ENCODE assay signal across 19 cellular contexts in the genomic region with DNA sequence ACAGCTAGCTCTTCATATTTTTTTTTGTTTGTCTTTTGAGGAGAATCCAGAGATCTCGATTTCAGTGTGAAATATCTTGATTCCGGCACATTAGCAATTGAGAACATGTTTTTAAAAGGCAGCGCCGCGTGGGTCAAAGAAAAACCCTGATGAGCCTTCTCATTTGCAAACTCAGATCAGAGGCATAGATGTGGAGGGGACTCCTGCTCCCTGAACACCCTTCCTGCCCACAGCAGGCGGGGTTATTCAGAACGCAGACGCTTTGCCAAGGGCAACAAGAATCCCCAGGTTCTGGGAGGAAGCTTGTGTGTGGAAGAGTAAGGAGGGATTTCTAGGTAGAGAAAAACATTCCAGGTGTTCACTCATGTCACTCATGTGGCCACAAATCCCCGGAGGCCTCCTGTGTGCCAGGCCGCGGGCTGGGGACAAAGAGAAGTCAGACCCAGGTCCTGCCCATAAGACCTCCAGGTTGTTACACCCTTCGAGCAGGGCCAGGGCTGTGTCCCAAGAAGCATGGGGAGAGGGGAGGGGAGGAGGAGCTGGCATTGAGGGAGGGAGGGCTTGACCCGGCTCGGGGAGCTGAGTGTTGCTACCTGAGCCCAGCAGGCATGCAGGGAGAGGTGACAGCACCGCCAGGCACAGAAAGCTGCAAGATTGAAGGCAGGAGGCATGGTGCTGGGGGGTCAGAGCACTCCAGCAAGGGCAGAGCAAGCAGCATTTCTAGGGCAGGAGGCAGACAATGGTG. TPM values are rescaled to one million over a fixed set of nuclear protein-coding genes. Genes with fewer than 3 reads are reported as not detected.
"Had no signal": no experiment of that assay in that cellular context is flagged by ENCODE, and none has a peak within 500 bp of the region (broad histone marks: within the 10 kb centered on the region; RNA-seq: fewer than 3 reads in every experiment).

No MANE protein-coding gene starts in this region.

- H3K36me3 ChIP-seq: brain microvascular endothelial cell, tibial artery, vagina had no signal

- H3K4me3 ChIP-seq: smooth muscle cell, tibial artery, vagina had no signal

- H3K36me3 Mint-ChIP-seq: activated naive CD8-positive, alpha-beta T cell treated with anti-CD3 and anti-CD28 coated beads for 36 hours had no signal

- H3K27me3 ChIP-seq: brain microvascular endothelial cell, vagina had no signal

- H3K9me3 ChIP-seq: tibial artery, vagina had no signal

- H3K4me2 ChIP-seq: smooth muscle cell had no signal

- H3K27ac Mint-ChIP-seq: activated CD8-positive, alpha-beta T cell treated with anti-CD3 and anti-CD28 coated beads for 36 hours; activated naive CD8-positive, alpha-beta T cell treated with anti-CD3 and anti-CD28 coated beads for 36 hours; activated T-cell treated with anti-CD3 and anti-CD28 coated beads, Interleukin-2, amount 50 U/mL, for 72 hours had no signal

- H3K9me3 Mint-ChIP-seq: activated CD8-positive, alpha-beta T cell treated with anti-CD3 and anti-CD28 coated beads for 36 hours; activated naive CD8-positive, alpha-beta T cell treated with anti-CD3 and anti-CD28 coated beads for 36 hours; activated T-cell treated with anti-CD3 and anti-CD28 coated beads, Interleukin-2, amount 50 U/mL, for 72 hours; neural crest cell had no signal

- H3K4me1 Mint-ChIP-seq: activated naive CD8-positive, alpha-beta T cell treated with anti-CD3 and anti-CD28 coated beads for 36 hours had no signal

- H3K4me3 Mint-ChIP-seq: activated CD8-positive, alpha-beta T cell treated with anti-CD3 and anti-CD28 coated beads for 36 hours; activated naive CD8-positive, alpha-beta T cell treated with anti-CD3 and anti-CD28 coated beads for 36 hours; activated T-cell treated with anti-CD3 and anti-CD28 coated beads, Interleukin-2, amount 50 U/mL, for 72 hours; neural crest cell had no signal

- ATAC-seq: activated CD8-positive, alpha-beta T cell treated with anti-CD3 and anti-CD28 coated beads for 36 hours; activated T-cell treated with anti-CD3 and anti-CD28 coated beads, Interleukin-2, amount 50 U/mL, for 72 hours; left ventricle myocardium superior; right cardiac atrium had no signal

- H3K27ac ChIP-seq: brain microvascular endothelial cell, tibial artery, vagina had no signal

- H3K4me1 ChIP-seq: tibial artery, vagina had no signal

- DNase-seq: activated CD4-positive, alpha-beta T cell treated with anti-CD3 and anti-CD28 coated beads for 4 hours; activated CD8-positive, alpha-beta memory T cell treated with anti-CD3 and anti-CD28 coated beads, Interleukin-2, amount 50 U/mL, for 4 hours; activated CD8-positive, alpha-beta T cell treated with anti-CD3 and anti-CD28 coated beads for 36 hours; activated gamma-delta T cell treated with Interleukin-2 at 50 U/mL for 16 hours; activated naive CD8-positive, alpha-beta T cell treated with anti-CD3 and anti-CD28 coated beads for 36 hours; activated T-cell treated with anti-CD3 and anti-CD28 coated beads, Interleukin-2, amount 50 U/mL, for 72 hours; brain microvascular endothelial cell; cerebellar nuclear complex; dermis blood vessel endothelial cell; islet precursor cell; left ventricle myocardium superior; right cardiac atrium; T-helper 9 cell; tibial artery had no signal

RNA-seq across cellular contexts. Expression of gene IGLON5, which starts 15.9 kb away (rescaled TPM):
- total RNA-seq: dermis blood vessel endothelial cell, esophagus mucosa, left ventricle myocardium superior, vagina had no signal

RNA-seq across cellular contexts. Expression of gene SIGLECL1, which starts 44.7 kb away (rescaled TPM):
- total RNA-seq: activated CD8-positive, alpha-beta T cell treated with anti-CD3 and anti-CD28 coated beads for 36 hours; activated naive CD8-positive, alpha-beta T cell treated with anti-CD3 and anti-CD28 coated beads for 36 hours; activated T-cell treated with anti-CD3 and anti-CD28 coated beads, Interleukin-2, amount 50 U/mL, for 72 hours; dermis blood vessel endothelial cell; esophagus mucosa; left ventricle myocardium superior; neural crest cell; posterior vena cava; right cardiac atrium; smooth muscle cell; vagina had no signal
